In genomic region chr19:2274937-2275535, GRCh38 we compare ENCODE assay signal across 8 cellular contexts. TPM values are rescaled to one million over a fixed set of nuclear protein-coding genes. Genes with fewer than 3 reads are reported as not detected.
A peak's percentile ranks its signal among the peaks of the same experiment; 100 is the strongest.
DNase-seq lines count a peak whose midpoint lies in the region; ATAC-seq and TF ChIP-seq lines count a peak whose summit lies in the region.

No MANE protein-coding gene starts in this region.

- H3K4me1 ChIP-seq in gastroesophageal sphincter (peaks cover 0 to 64% (median 42%) of the 10 kb centered on the region in 3 donors), ovary (ENCODE audit: insufficient read depth) (peaks cover 20% of the 10 kb centered on the region)

- peak overlapping the region in 3 of 4 donors; percentile 5 to 94 (median 60) for H3K27ac ChIP-seq in gastroesophageal sphincter
- peak overlapping the region in 1 of 2 donors; percentile 5 for H3K27ac ChIP-seq in ovary

- peak; percentile 85 for DNase-seq in AG08396 (ENCODE audit: low spot score)
- no peak for DNase-seq in GM06990 (ENCODE audit: extremely low read depth, insufficient read length)
- DNase-seq in NCI-H2171 treated with DMSO at 0.1 percent for 48 hours (lab: John Stamatoyannopoulos, UW) = peak; percentile 60
- DNase-seq in activated naive CD4-positive, alpha-beta T cell treated with anti-CD3 and anti-CD28 coated beads, Interleukin-2, amount 10 ng/mL, durations not matched to agents 7 days and 5 days = peak; percentile 80
- DNase-seq in ovary = peak; percentile 55 to 72 (median 65)
- DNase-seq in DMS153 treated with DMSO at 0.1 percent for 48 hours (lab: John Stamatoyannopoulos, UW; ENCODE audit: unreplicated experiment) = no peak

- intact Hi-C loops in ovary (cut with DNase I) = loop anchor here (5.0 to 10.0 kb wide), 7 partner anchors 38 to 340 kb away; partner anchors contain the start of genes DOT1L (in 2 of the 4), PLEKHJ1 (in 2 of the 4), SF3A2 (in 2 of the 4) and AP3D1 (in 1 of the 4)

- H3K4me3 ChIP-seq in GM06990 (replicated peaks; ENCODE audit: low read depth, low read length) (no peak overlapping the region), gastroesophageal sphincter (peak overlapping the region in 1 of 2 donors; percentile 24), ovary (no peak overlapping the region)

- TF ChIP-seq POLR2A in gastroesophageal sphincter (IDR thresholded peaks at IDR 0.05) (no peak), ovary (IDR thresholded peaks at IDR 0.05) (no peak)

- H3K4me1 Mint-ChIP-seq in activated naive CD4-positive, alpha-beta T cell treated with anti-CD3 and anti-CD28 coated beads, Interleukin-2, amount 10 ng/mL, durations not matched to agents 7 days and 5 days = peaks cover 36% of the 10 kb centered on the region

- peaks cover 24% of the 10 kb centered on the region for H3K36me3 Mint-ChIP-seq in activated naive CD4-positive, alpha-beta T cell treated with anti-CD3 and anti-CD28 coated beads, Interleukin-2, amount 10 ng/mL, durations not matched to agents 7 days and 5 days

- no peak overlapping the region for H3K4me3 Mint-ChIP-seq in activated naive CD4-positive, alpha-beta T cell treated with anti-CD3 and anti-CD28 coated beads, Interleukin-2, amount 10 ng/mL, durations not matched to agents 7 days and 5 days

- H3K36me3 ChIP-seq in GM06990 (ENCODE audit: control insufficient read depth, insufficient read depth, low read length) = peaks cover 11% of the 10 kb centered on the region
- peaks cover 0 to 47% of the 10 kb centered on the region in 2 donors for H3K36me3 ChIP-seq in gastroesophageal sphincter
- H3K36me3 ChIP-seq in ovary = no peaks in the 10 kb centered on the region

- ATAC-seq in gastroesophageal sphincter = peak; percentile 15
- no peak for ATAC-seq in GM21723 (IDR thresholded peaks at IDR 0.05; ENCODE audit: unreplicated experiment)

- H3K9me3 Mint-ChIP-seq in activated naive CD4-positive, alpha-beta T cell treated with anti-CD3 and anti-CD28 coated beads, Interleukin-2, amount 10 ng/mL, durations not matched to agents 7 days and 5 days = no peaks in the 10 kb centered on the region

- CTCF ChIA-PET in activated naive CD4-positive, alpha-beta T cell treated with anti-CD3 and anti-CD28 coated beads, Interleukin-2, amount 10 ng/mL, durations not matched to agents 7 days and 5 days (lab: Charles Lee) = interaction anchor here (0.7 to 3.1 kb wide), 10 partner anchors 8 to 326 kb away, joined by 3 to 16 read pairs (median 3); partner anchors contain the start of gene AMH

- H3K27me3 ChIP-seq in GM06990 (replicated peaks; ENCODE audit: control insufficient read depth, insufficient read depth, low read length) (no peaks in the 10 kb centered on the region), gastroesophageal sphincter (no peaks in the 10 kb centered on the region), ovary (no peaks in the 10 kb centered on the region)

- peak overlapping the region; percentile 75 for H3K27ac Mint-ChIP-seq in activated naive CD4-positive, alpha-beta T cell treated with anti-CD3 and anti-CD28 coated beads, Interleukin-2, amount 10 ng/mL, durations not matched to agents 7 days and 5 days

- no peaks in the 10 kb centered on the region for H3K27me3 Mint-ChIP-seq in activated naive CD4-positive, alpha-beta T cell treated with anti-CD3 and anti-CD28 coated beads, Interleukin-2, amount 10 ng/mL, durations not matched to agents 7 days and 5 days

- TF ChIP-seq CTCF in GM06990 (IDR thresholded peaks at IDR 0.05; ENCODE audit: insufficient read depth, low read length, poor library complexity, severe bottlenecking) (peak; percentile 49), gastroesophageal sphincter (IDR thresholded peaks at IDR 0.05) (peak in 3 of 4 experiments; percentile 63 to 72 (median 72)), ovary (IDR thresholded peaks at IDR 0.05) (peak in 2 of 3 donors; percentile 35 to 42)

- TF ChIP-seq EP300 in gastroesophageal sphincter (IDR thresholded peaks at IDR 0.05) = no peak
- no peak for TF ChIP-seq EP300 in ovary (IDR thresholded peaks at IDR 0.05)

- 41 to 54% methylated on average over 3 to 7 of the region's 16 CpGs for WGBS in gastroesophageal sphincter (ENCODE audit: low coverage in 1 of 2), 2 donors
- WGBS in ovary, 3 donors = 54 to 56% (median 56%) methylated on average over 16 of the region's 16 CpGs

- H3K9me3 ChIP-seq in gastroesophageal sphincter = no peaks in the 10 kb centered on the region
- no peaks in the 10 kb centered on the region for H3K9me3 ChIP-seq in ovary

RNA-seq across cellular contexts. Expression of gene PEAK3, which starts 6.9 kb away (rescaled TPM):
- total RNA-seq in gastroesophageal sphincter = 1 to 10 TPM in 1 of 4 donors, under 1 TPM in 2, not detected in 1; 0.16 to 1.3 (median 0.27) TPM
- total RNA-seq in ovary = under 1 TPM in 5 of 7 donors, not detected in 2; 0.11 to 0.62 (median 0.35) TPM
- under 1 TPM in 1 of 2 donors, not detected in 1; 0.10 TPM for polyA plus RNA-seq in ovary

RNA-seq across cellular contexts. Expression of gene JSRP1, which starts 18.8 kb away (rescaled TPM):
- total RNA-seq in gastroesophageal sphincter = under 1 TPM in 1 of 4 donors, not detected in 3; 0.37 TPM
- under 1 TPM in 4 of 7 donors, not detected in 3; 0.30 to 0.92 (median 0.41) TPM for total RNA-seq in ovary
- under 1 TPM in 1 of 2 donors, not detected in 1; 0.31 TPM for polyA plus RNA-seq in ovary

RNA-seq across cellular contexts. Expression of gene AMH, which starts 25.9 kb away (rescaled TPM):
- total RNA-seq in gastroesophageal sphincter = 1 to 10 TPM in 1 of 4 donors, under 1 TPM in 3; 0.23 to 1.2 (median 0.47) TPM
- total RNA-seq in ovary = 1 to 10 TPM in 6 of 7 donors, under 1 TPM in 1; 0.80 to 3.9 (median 1.3) TPM
- polyA plus RNA-seq in ovary = 10 to 100 TPM in 1 of 2 donors, not detected in 1; 12.0 TPM

RNA-seq across cellular contexts. Expression of gene LINGO3, which starts 32.9 kb away (rescaled TPM):
- total RNA-seq in gastroesophageal sphincter = not detected
- total RNA-seq in ovary = not detected
- polyA plus RNA-seq in ovary = not detected

RNA-seq across cellular contexts. Expression of gene SF3A2, which starts 38.4 kb away (rescaled TPM):
- total RNA-seq in gastroesophageal sphincter (10 to 100 TPM; 27.5 to 40.3 (median 37.4) TPM), ovary (100 to 1,000 TPM in 3 of 7 donors, 10 to 100 TPM in 4; 33.0 to 137 (median 89.8) TPM)
- 10 to 100 TPM; 13.7 to 95.7 TPM for polyA plus RNA-seq in ovary

Comparison
In these comparisons a context has a peak if more than half of its experiments do, and no peak if none do; other contexts are left out.
1. DNase-seq: peak in AG08396 (single experiment), NCI-H2171 treated with DMSO at 0.1 percent for 48 hours (single experiment), activated naive CD4-positive, alpha-beta T cell treated with anti-CD3 and anti-CD28 coated beads, Interleukin-2, amount 10 ng/mL, durations not matched to agents 7 days and 5 days (single experiment) and ovary (5 of 5); none in GM06990 (single experiment) and DMS153 treated with DMSO at 0.1 percent for 48 hours (single experiment).
2. Peak in every context shown above with its lines, with median percentiles within 50 percentile points of each other: CTCF ChIP-seq.